In the genomic region with DNA sequence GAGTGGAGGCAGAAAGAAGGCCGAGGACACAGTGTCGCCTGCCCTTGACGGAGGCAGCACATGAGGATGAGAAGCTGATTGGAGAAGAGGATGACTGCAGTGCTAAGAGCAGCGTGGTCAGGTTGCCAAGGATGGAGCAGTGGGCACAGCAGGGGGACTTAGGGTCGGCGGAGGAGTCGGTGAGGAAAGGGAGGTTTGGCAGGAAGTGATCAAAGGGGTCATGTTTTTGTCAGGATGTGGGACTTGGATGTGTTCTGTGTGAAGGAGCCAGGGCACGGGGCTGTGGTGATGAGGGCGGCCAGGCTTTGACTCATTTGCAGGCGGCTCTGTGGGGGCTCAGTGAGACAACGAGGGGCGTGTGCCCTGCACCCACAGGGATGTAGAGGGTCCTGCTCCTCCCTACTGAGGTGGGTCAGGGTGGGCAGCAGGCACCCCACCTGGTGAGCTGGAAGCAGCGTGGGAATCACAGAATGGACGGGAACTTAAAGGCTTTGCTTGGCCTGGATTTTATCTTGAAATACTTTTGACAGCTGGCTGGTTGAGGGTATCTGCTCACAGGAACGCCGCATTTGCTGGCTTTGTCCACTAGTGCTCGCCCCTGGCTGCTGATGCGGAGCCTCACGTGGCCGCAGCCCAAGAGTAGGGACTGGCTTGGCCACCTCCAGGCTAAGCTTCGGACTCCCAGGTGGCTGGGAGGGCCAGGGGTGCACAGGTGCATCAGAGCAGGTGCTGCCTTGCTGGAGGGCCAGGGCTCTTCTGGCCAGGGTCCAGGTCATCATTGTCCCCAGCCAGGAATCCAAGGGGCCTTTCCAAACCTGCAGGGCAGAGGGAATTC, we compare ENCODE assay signal across 8 cellular contexts. TPM values are rescaled to one million over a fixed set of nuclear protein-coding genes. Genes with fewer than 3 reads are reported as not detected.
DNase-seq lines count a peak whose midpoint lies in the region; ATAC-seq and TF ChIP-seq lines count a peak whose summit lies in the region.

No MANE protein-coding gene starts in this region.

- H3K36me3 Mint-ChIP-seq in CD4-positive, alpha-beta T cell (ENCODE audit: low read depth) = peaks cover 21% of the 10 kb centered on the region
- H3K36me3 Mint-ChIP-seq in Caco-2 (ENCODE audit: insufficient read depth, unreplicated experiment) = peaks cover 60% of the 10 kb centered on the region

- peak overlapping the region; percentile 3 for H3K4me3 Mint-ChIP-seq in CD4-positive, alpha-beta T cell
- H3K4me3 Mint-ChIP-seq in Caco-2 (ENCODE audit: unreplicated experiment) = no peak overlapping the region

- DNase-seq in CD4-positive, alpha-beta T cell = no peak
- DNase-seq in amniotic epithelial cell (ENCODE audit: low read depth) (peak; percentile 55), Caco-2 (no peak), omental fat pad (ENCODE audit: low spot score) (no peak), HPDE6-E6E7 (ENCODE audit: extremely low spot score) (no peak), NCI-H2107 (lab: John Stamatoyannopoulos, UW) (no peak)

- no peaks in the 10 kb centered on the region for H3K9me3 Mint-ChIP-seq in CD4-positive, alpha-beta T cell
- no peaks in the 10 kb centered on the region for H3K9me3 Mint-ChIP-seq in Caco-2 (ENCODE audit: unreplicated experiment)

- H3K27me3 ChIP-seq in CD4-positive, alpha-beta T cell (ENCODE audit: control insufficient read depth, insufficient read depth, low read length) = no peaks in the 10 kb centered on the region
- H3K27me3 ChIP-seq in mucosa of rectum (ENCODE audit: control insufficient read depth in 2 of 2, insufficient read depth in 2 of 2, low read length in 2 of 2) (no peaks in the 10 kb centered on the region), Caco-2 (replicated peaks; ENCODE audit: control insufficient read depth, insufficient read depth, low read length) (no peaks in the 10 kb centered on the region)

- POLR2A ChIA-PET in CD4-positive, alpha-beta T cell (lab: Charles Lee) = no interaction called here
- POLR2A ChIA-PET in Caco-2 (lab: Charles Lee) = no interaction called here

- peak; percentile 43 for ATAC-seq in CD4-positive, alpha-beta T cell (ENCODE audit: poor library complexity)
- ATAC-seq in omental fat pad (ENCODE audit: low FRiP score) = no peak

- intact Hi-C loops in CD4-positive, alpha-beta T cell (cut with DNase I, micrococcal nuclease) = no loop called here
- intact Hi-C loops in Caco-2 (cut with micrococcal nuclease; ENCODE audit: unreplicated experiment) = no loop called here

- H3K27ac ChIP-seq in CD4-positive, alpha-beta T cell (ENCODE audit: low read depth, low read length) = peak overlapping the region; percentile 50
- peak overlapping the region; percentile 54 for H3K27ac ChIP-seq in KOPT-K1 (ENCODE audit: low read depth, low read length, poor library complexity, severe bottlenecking)
- peak overlapping the region; percentile 21 to 56 for H3K27ac ChIP-seq in mucosa of rectum (ENCODE audit: low read depth in 2 of 2, low read length in 2 of 2)

- no TSS peak for BruUV-seq in Caco-2 (replicated peaks; lab: Mats Ljungman, UMichigan)

- peaks cover 66% of the 10 kb centered on the region for H3K36me3 ChIP-seq in KOPT-K1 (ENCODE audit: insufficient read depth, low read length)
- H3K36me3 ChIP-seq in mucosa of rectum (ENCODE audit: control insufficient read depth in 2 of 2, insufficient read depth in 2 of 2, low read length in 2 of 2) = peaks cover 22 to 28% of the 10 kb centered on the region in 2 donors
- no peaks in the 10 kb centered on the region; the same call in none of the 2 replicates for H3K36me3 ChIP-seq in Caco-2 (ENCODE audit: control insufficient read depth, insufficient read depth, low read length)

- no peaks in the 10 kb centered on the region for H3K27me3 Mint-ChIP-seq in CD4-positive, alpha-beta T cell
- H3K27me3 Mint-ChIP-seq in Caco-2 (ENCODE audit: insufficient read depth, unreplicated experiment) = no peaks in the 10 kb centered on the region

- H3K4me3 ChIP-seq in mucosa of rectum (ENCODE audit: low read length in 2 of 2) (no peak overlapping the region), Caco-2 (ENCODE audit: low read depth, low read length) (no peak overlapping the region)

- H3K9ac ChIP-seq in mucosa of rectum (ENCODE audit: low read depth in 1 of 2, low read length in 2 of 2) = no peak overlapping the region

- TF ChIP-seq CTCF in CD4-positive, alpha-beta T cell (IDR thresholded peaks at IDR 0.05) = no peak
- TF ChIP-seq CTCF in Caco-2 (IDR thresholded peaks at IDR 0.05; ENCODE audit: insufficient read depth in 1 of 2, low read depth in 1 of 2, low read length in 1 of 2, severe bottlenecking in 1 of 2, unreplicated experiment in 1 of 2) (no peak), omental fat pad (IDR thresholded peaks at IDR 0.05) (no peak)

- peaks cover 28% of the 10 kb centered on the region for H3K4me1 Mint-ChIP-seq in CD4-positive, alpha-beta T cell (ENCODE audit: low read depth)
- H3K4me1 Mint-ChIP-seq in Caco-2 (ENCODE audit: low read depth, unreplicated experiment) = no peaks in the 10 kb centered on the region

- peak overlapping the region; percentile 46 for H3K27ac Mint-ChIP-seq in CD4-positive, alpha-beta T cell
- H3K27ac Mint-ChIP-seq in Caco-2 (ENCODE audit: unreplicated experiment) = no peak overlapping the region

- no peaks in the 10 kb centered on the region for H3K9me3 ChIP-seq in CD4-positive, alpha-beta T cell (ENCODE audit: control insufficient read depth, low read length)
- H3K9me3 ChIP-seq in KOPT-K1 (ENCODE audit: insufficient read depth, low read length, poor library complexity, severe bottlenecking) = no peaks in the 10 kb centered on the region
- H3K9me3 ChIP-seq in mucosa of rectum (ENCODE audit: control insufficient read depth in 2 of 2, low read length in 2 of 2) = no peaks in the 10 kb centered on the region
- no peaks in the 10 kb centered on the region for H3K9me3 ChIP-seq in Caco-2

- CTCF ChIA-PET in CD4-positive, alpha-beta T cell (lab: Charles Lee) = interaction anchor here (1.3 kb wide), 1 partner anchor 18 kb away, joined by 3 read pairs; no protein-coding TSS in a partner anchor
- CTCF ChIA-PET in Caco-2 (lab: Charles Lee) = interaction anchor here (0.6 kb wide), 1 partner anchor 9 kb away, joined by 3 read pairs; no protein-coding TSS in a partner anchor

- H3K4me1 ChIP-seq in mucosa of rectum (ENCODE audit: control insufficient read depth in 2 of 2, insufficient read depth in 2 of 2, low read length in 2 of 2) (peaks cover 12 to 18% of the 10 kb centered on the region in 2 donors), Caco-2 (no peaks in the 10 kb centered on the region)

RNA-seq across cellular contexts. Expression of gene MPG, which starts 6.0 kb away (rescaled TPM):
- total RNA-seq in CD4-positive, alpha-beta T cell = 10 to 100 TPM; 14.1 to 17.1 TPM
- total RNA-seq in Caco-2 (2022) (39.1 and 41.1 TPM in 2 replicates), omental fat pad (100 to 1,000 TPM in 1 of 4 donors, 10 to 100 TPM in 3; 49.1 to 107 (median 87.2) TPM)

RNA-seq across cellular contexts. Expression of gene RHBDF1, which starts 11.6 kb away (rescaled TPM):
- under 1 TPM; 0.33 to 0.34 TPM for total RNA-seq in CD4-positive, alpha-beta T cell
- total RNA-seq in Caco-2 (2022) (62.3 and 65.8 TPM in 2 replicates), omental fat pad (10 to 100 TPM; 17.7 to 66.8 (median 18.8) TPM)

RNA-seq across cellular contexts. Expression of gene SNRNP25, which starts 30.4 kb away (rescaled TPM):
- total RNA-seq in CD4-positive, alpha-beta T cell = 1 to 10 TPM; 4.8 to 5.1 TPM
- 57.1 and 60.7 TPM in 2 replicates for total RNA-seq in Caco-2 (2022)
- 10 to 100 TPM; 14.1 to 20.3 (median 17.6) TPM for total RNA-seq in omental fat pad

RNA-seq across cellular contexts. Expression of gene POLR3K, which starts 30.6 kb away (rescaled TPM):
- 1 to 10 TPM; 4.1 TPM for total RNA-seq in CD4-positive, alpha-beta T cell
- total RNA-seq in Caco-2 (2022) = 29.3 and 32.4 TPM in 2 replicates
- 1 to 10 TPM; 3.4 to 6.3 (median 4.1) TPM for total RNA-seq in omental fat pad

RNA-seq across cellular contexts. Expression of gene NPRL3, which starts 54.5 kb away (rescaled TPM):
- 10 to 100 TPM; 29.5 to 30.8 TPM for total RNA-seq in CD4-positive, alpha-beta T cell
- total RNA-seq in Caco-2 (2022) (47.2 and 54.0 TPM in 2 replicates), omental fat pad (10 to 100 TPM; 14.5 to 25.5 (median 20.2) TPM)

Comparison
In these comparisons a context has a peak if more than half of its experiments do, and no peak if none do; other contexts are left out.
1. RNA of gene RHBDF1, which starts 11.6 kb away (total RNA-seq): 62.3 to 65.8 TPM in Caco-2 and 17.7 to 66.8 TPM in omental fat pad; 0.33 to 0.34 TPM in CD4-positive, alpha-beta T cell; every median in the first group is over 10 times any median in the second.
2. Peak in every context shown above with its lines, with median percentiles within 50 percentile points of each other: H3K27ac ChIP-seq.